ENCODE assay signal across 1 cellular context in genomic region chr10:73850863-73851461, GRCh38.
TF ChIP-seq lines count a peak whose summit lies in the region.

No MANE protein-coding gene starts in this region.

TF ChIP-seq in SK-N-SH, 30 proteins besides CTCF, POLR2A, EP300 and RAD21 (continued from another document):
- TF ChIP-seq ELF1 (IDR thresholded peaks at IDR 0.05) (no peak), RXRA (IDR thresholded peaks at IDR 0.05; ENCODE audit: borderline replicate concordance, low read depth) (no peak), USF1 (IDR thresholded peaks at IDR 0.05; ENCODE audit: borderline replicate concordance, low read depth) (no peak), POLR2AphosphoS5 (IDR thresholded peaks at IDR 0.05; ENCODE audit: low read depth, low read length) (0 out of 2 replicates have a peak, but pooled peaks have one; percentile 23), EZH2phosphoT487 (IDR thresholded peaks at IDR 0.05; ENCODE audit: borderline replicate concordance, low read depth) (no peak), SMC3 (IDR thresholded peaks at IDR 0.05; ENCODE audit: low read depth, low read length) (no peak), SIN3A (IDR thresholded peaks at IDR 0.05; ENCODE audit: borderline replicate concordance, low read depth, low read length) (no peak), YY1 (IDR thresholded peaks at IDR 0.05; ENCODE audit: low read depth) (no peak), TEAD4 (IDR thresholded peaks at IDR 0.05; ENCODE audit: borderline replicate concordance, insufficient read depth) (0 out of 2 replicates have a peak, but pooled peaks have one; percentile 32), FOXJ3 (CRISPR knock-in tag; IDR thresholded peaks at IDR 0.05) (no peak), MXI1 (IDR thresholded peaks at IDR 0.05; ENCODE audit: low read depth, low read length) (0 out of 2 replicates have a peak, but pooled peaks have one; percentile 39), USF2 (IDR thresholded peaks at IDR 0.05; ENCODE audit: borderline replicate concordance, low read depth, low read length) (no peak), PBX3 (IDR thresholded peaks at IDR 0.05) (no peak), FOSL2 (IDR thresholded peaks at IDR 0.05; ENCODE audit: borderline replicate concordance, low read depth) (no peak), REST (IDR thresholded peaks at IDR 0.05; ENCODE audit: low read depth, low read length) (no peak), RFX5 (IDR thresholded peaks at IDR 0.05; ENCODE audit: low read length) (no peak), FOXM1 (IDR thresholded peaks at IDR 0.05; ENCODE audit: low read depth) (no peak), TAF1 (IDR thresholded peaks at IDR 0.05; ENCODE audit: borderline replicate concordance, low read depth, low read length) (no peak), CHD2 (IDR thresholded peaks at IDR 0.05; ENCODE audit: low read length, partially characterized antibody) (peak; percentile 19), GATA2 (CRISPR knock-in tag; IDR thresholded peaks at IDR 0.05) (no peak), NRF1 (IDR thresholded peaks at IDR 0.05; ENCODE audit: low read depth, low read length) (no peak)
